ENCODE assay signal across 8 cellular contexts in the genomic region with DNA sequence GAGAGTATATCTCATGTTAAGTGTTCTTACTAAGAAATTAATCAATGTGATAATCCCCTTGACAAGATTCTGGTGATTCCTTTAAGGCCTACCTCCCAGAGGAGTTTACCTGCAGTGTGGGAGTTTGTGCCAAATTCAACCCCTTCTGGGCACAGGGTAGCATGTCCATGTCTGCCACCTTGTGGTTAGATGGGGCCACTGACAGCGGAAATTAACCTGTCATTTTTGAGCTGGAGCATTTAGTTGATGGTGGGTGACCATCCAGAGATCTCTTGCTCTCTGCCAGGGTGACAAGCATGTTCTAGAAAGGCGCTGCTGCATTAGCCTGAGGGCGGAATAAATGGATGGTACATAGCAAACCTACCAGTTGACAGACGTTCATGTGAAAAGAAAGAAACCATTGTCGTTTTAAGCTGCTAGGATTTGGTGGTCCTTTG.
A peak's percentile ranks its signal among the peaks of the same experiment; 100 is the strongest.
DNase-seq lines count a peak whose midpoint lies in the region; ATAC-seq and TF ChIP-seq lines count a peak whose summit lies in the region.

No MANE protein-coding gene starts in this region.

- no peak overlapping the region for H3K27ac Mint-ChIP-seq in activated naive CD8-positive, alpha-beta T cell treated with anti-CD3 and anti-CD28 coated beads for 36 hours

- peak; percentile 84 for TF ChIP-seq CTCF in GM10266 (IDR thresholded peaks at IDR 0.05; ENCODE audit: control insufficient read depth, insufficient read depth, low read depth, missing control alignments)

- peak; percentile 50 for DNase-seq in GM10266 (ENCODE audit: extremely low spot score)
- peak; percentile 39 for DNase-seq in Jurkat, Clone E6-1 (ENCODE audit: low read depth, low spot score)
- peak; percentile 44 for DNase-seq in SK-N-DZ (ENCODE audit: low spot score)
- peak; percentile 36 for DNase-seq in activated naive CD8-positive, alpha-beta T cell treated with anti-CD3 and anti-CD28 coated beads for 36 hours
- peak; percentile 19 for DNase-seq in hepatic stellate cell (ENCODE audit: low spot score)
- DNase-seq in stimulated activated CD4-positive, alpha-beta T cell treated with anti-CD3 and anti-CD28 coated beads, Interleukin-1b, Interleukin-23, amount 100 ng/mL, for 4 hours (ENCODE audit: low read depth in 2 of 2): peak; percentile 19 to 42
- DNase-seq in midbrain (lab: John Stamatoyannopoulos, UW): no peak

- no peaks in the 10 kb centered on the region for H3K4me1 Mint-ChIP-seq in activated naive CD8-positive, alpha-beta T cell treated with anti-CD3 and anti-CD28 coated beads for 36 hours

- H3K4me3 ChIP-seq in Jurkat, Clone E6-1 (ENCODE audit: low read length): no peak overlapping the region

- H3K9me3 Mint-ChIP-seq in activated naive CD8-positive, alpha-beta T cell treated with anti-CD3 and anti-CD28 coated beads for 36 hours: no peaks in the 10 kb centered on the region

- peaks cover 13% of the 10 kb centered on the region for H3K27me3 Mint-ChIP-seq in activated naive CD8-positive, alpha-beta T cell treated with anti-CD3 and anti-CD28 coated beads for 36 hours

- H3K36me3 Mint-ChIP-seq in activated naive CD8-positive, alpha-beta T cell treated with anti-CD3 and anti-CD28 coated beads for 36 hours: no peaks in the 10 kb centered on the region

- ATAC-seq in GM21786 (IDR thresholded peaks at IDR 0.05; ENCODE audit: unreplicated experiment): peak; percentile 94

- no peak overlapping the region for H3K4me3 Mint-ChIP-seq in activated naive CD8-positive, alpha-beta T cell treated with anti-CD3 and anti-CD28 coated beads for 36 hours
